ENCODE assay signal across 1 cellular context in the genomic region with DNA sequence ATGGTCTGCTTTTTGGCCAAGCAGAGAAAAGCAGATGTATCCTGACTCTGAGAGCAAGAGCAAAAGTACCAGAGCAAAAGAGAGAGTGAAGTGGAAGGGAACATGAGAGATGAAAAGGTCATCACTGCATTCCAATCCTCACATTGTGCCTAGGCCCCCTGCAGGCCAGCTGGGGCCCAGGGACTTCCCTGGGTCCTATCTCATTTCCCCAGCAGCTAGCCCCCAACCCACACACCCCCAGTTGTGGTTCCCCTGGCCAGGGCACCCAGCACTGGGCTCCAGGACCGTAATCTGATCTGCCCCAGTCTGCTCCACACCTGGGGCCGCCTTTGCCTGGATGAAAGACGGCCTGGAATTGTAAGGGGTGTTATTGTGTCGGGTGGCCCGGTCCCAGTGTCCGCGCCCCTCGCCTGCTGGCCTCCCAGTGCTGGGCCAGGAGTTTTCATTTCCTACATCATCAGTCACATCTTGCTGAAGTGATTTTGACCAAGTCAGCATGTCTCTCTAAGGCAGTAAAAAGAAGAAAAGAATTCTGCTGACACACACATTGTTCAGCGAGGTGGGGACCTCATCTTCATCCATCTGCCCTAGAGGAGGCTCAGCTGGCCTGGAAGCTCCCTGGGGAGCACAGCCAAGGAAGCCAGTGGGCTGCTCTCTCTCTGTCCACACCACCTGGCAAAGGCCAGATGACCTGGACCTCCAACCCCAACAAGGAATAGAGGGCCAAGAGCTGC.
TF ChIP-seq lines count a peak whose summit lies in the region.

No MANE protein-coding gene starts in this region.

TF ChIP-seq in H1, 55 proteins besides CTCF, POLR2A, EP300 and RAD21:
- TF ChIP-seq TEAD4 (IDR thresholded peaks at IDR 0.05; ENCODE audit: low read depth, low read length) (0 out of 2 replicates have a peak, but pooled peaks have one; percentile 40), ZNF274 (IDR thresholded peaks at IDR 0.05; ENCODE audit: borderline replicate concordance, extremely low read depth, low read length) (no peak)
- TF ChIP-seq, protein P1, sequence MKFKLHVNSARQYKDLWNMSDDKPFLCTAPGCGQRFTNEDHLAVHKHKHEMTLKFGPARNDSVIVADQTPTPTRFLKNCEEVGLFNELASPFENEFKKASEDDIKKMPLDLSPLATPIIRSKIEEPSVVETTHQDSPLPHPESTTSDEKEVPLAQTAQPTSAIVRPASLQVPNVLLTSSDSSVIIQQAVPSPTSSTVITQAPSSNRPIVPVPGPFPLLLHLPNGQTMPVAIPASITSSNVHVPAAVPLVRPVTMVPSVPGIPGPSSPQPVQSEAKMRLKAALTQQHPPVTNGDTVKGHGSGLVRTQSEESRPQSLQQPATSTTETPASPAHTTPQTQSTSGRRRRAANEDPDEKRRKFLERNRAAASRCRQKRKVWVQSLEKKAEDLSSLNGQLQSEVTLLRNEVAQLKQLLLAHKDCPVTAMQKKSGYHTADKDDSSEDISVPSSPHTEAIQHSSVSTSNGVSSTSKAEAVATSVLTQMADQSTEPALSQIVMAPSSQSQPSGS (IDR thresholded peaks at IDR 0.05; ENCODE audit: low read length): no peak
TF ChIP-seq in H1: peak in this region for 1.
